Comparison of ENCODE assay signal across 8 cellular contexts in the genomic region with DNA sequence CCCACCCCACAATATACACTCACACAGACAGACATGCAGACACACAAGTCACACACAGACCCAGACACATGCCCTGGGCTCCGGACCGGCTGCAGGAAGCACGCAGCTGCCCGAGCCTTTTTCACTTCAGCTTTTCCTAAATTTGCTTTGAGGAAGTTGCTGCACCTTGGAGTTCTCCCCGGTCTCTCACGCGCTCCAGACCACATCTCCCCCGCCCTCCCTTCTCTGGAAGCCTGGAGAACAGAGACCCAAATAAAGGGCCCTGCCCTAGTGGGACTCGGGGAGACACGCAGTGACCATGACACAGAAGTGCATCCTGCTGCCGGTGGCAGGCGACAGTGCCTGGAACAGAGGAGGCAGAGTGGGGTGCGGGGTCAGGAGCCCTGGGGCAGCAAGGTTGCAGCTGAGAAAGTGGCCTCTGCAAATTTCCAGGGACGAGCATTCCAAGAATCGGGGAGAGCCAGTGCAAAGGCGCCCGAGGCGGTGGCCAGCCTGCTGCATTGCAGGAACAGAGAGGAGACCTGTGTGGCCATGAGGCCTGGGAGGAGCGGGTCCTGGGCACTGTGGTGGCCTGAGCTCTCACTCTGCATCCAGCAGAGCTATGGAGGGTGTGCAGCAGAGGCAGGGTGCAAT. TPM values are rescaled to one million over a fixed set of nuclear protein-coding genes. Genes with fewer than 3 reads are reported as not detected.
DNase-seq lines count a peak whose midpoint lies in the region; ATAC-seq and TF ChIP-seq lines count a peak whose summit lies in the region.
"Had no signal": no experiment of that assay in that cellular context is flagged by ENCODE, and none has a peak within 500 bp of the region (broad histone marks: within the 10 kb centered on the region; RNA-seq: fewer than 3 reads in every experiment).

No MANE protein-coding gene starts in this region.

- WGBS in mammary epithelial cell (ENCODE audit: low coverage, missing lambda C conversion rate) = 17% methylated on average over 16 of the region's 19 CpGs
- 27% methylated on average over 19 of the region's 19 CpGs; no CpG with 5 or more reads in 1 of the 2 donors for WGBS in transverse colon (ENCODE audit: low coverage in 1 of 2), 2 donors
- WGBS in prostate gland = 52% methylated on average over 19 of the region's 19 CpGs

- H3K4me1 ChIP-seq in mammary epithelial cell (ENCODE audit: insufficient read depth, low read length) (peaks cover 39% of the 10 kb centered on the region), transverse colon (peaks cover 6 to 27% (median 22%) of the 10 kb centered on the region in 4 donors), prostate gland (replicated peaks) (no peaks in the 10 kb centered on the region)

- H2AFZ ChIP-seq in mammary epithelial cell (ENCODE audit: low read depth, low read length) = peak overlapping the region; percentile 46

- intact Hi-C loops in mammary epithelial cell (cut with micrococcal nuclease) = loop anchor here (1.0 kb wide), 1 partner anchor 9 kb away; no protein-coding TSS in a partner anchor
- intact Hi-C loops in transverse colon (cut with DNase I; ENCODE audit: low total_unique reads) = no loop called here
- intact Hi-C loops in prostate gland (cut with DNase I) = no loop called here

- H3K4me3 ChIP-seq in mammary epithelial cell (replicated peaks in 1 of 3; ENCODE audit: insufficient read depth in 1 of 3, low read depth in 2 of 3, low read length in 3 of 3) (no peak overlapping the region), transverse colon (no peak overlapping the region), prostate gland (no peak overlapping the region)
- H3K4me3 ChIP-seq: SK-N-MC had no signal

- in situ Hi-C loops in mammary epithelial cell (cut with MboI; ENCODE audit: low sequenced_read_pairs in 2 of 2) = loop anchor here in 1 of 2 donors (25.0 kb wide), 3 partner anchors 288 to 538 kb away; partner anchors contain the start of genes APOBEC3C, APOBEC3D, CBX6 and SUN2
- in situ Hi-C loops in transverse colon (cut with MboI; ENCODE audit: low pct_ligation_motif_present in 1 of 4, low pct_unique_long_range_greater_than_20kb in 1 of 4, low sequenced_read_pairs in 3 of 4) = loop anchor here in 3 of 4 donors (10.0 to 25.0 kb wide), 2 partner anchors 126 to 288 kb away; partner anchors contain the start of genes APOBEC3C (in 2 of the 3) and APOBEC3D (in 2 of the 3)

- DNase-seq in M059J (ENCODE audit: low read depth) (peak; percentile 61), mammary epithelial cell (no peak), memory B cell (ENCODE audit: low spot score in 2 of 2) (no peak), transverse colon (peak; percentile 42), NCI-H526 treated with DMSO at 0.1 percent for 48 hours (lab: John Stamatoyannopoulos, UW) (no peak), NCI-H187 (lab: John Stamatoyannopoulos, UW) (no peak), prostate gland (ENCODE audit: low spot score) (no peak)

- peaks cover 20% of the 10 kb centered on the region for H3K4me1 Mint-ChIP-seq in memory B cell

- CTCF ChIA-PET in mammary epithelial cell (lab: Charles Lee; ENCODE audit: low non-redundant PET) = no interaction called here

- H3K27me3 ChIP-seq in mammary epithelial cell (ENCODE audit: insufficient read depth, low read length) (no peaks in the 10 kb centered on the region), transverse colon (peaks cover 5% of the 10 kb centered on the region), prostate gland (replicated peaks; ENCODE audit: insufficient read depth) (no peaks in the 10 kb centered on the region)

- no TSS peak for BruUV-seq in mammary epithelial cell (replicated peaks; lab: Mats Ljungman, UMichigan)

- H3K79me2 ChIP-seq in mammary epithelial cell (ENCODE audit: insufficient read depth, low read length) = no peaks in the 10 kb centered on the region

- no peak for TF ChIP-seq EP300 in transverse colon (IDR thresholded peaks at IDR 0.05; ENCODE audit: low read depth)

- TF ChIP-seq CTCF in mammary epithelial cell (conservative IDR thresholded peaks at IDR 0.05 in 1 of 2, IDR thresholded peaks at IDR 0.05 in 1 of 2; ENCODE audit: extremely low read depth in 1 of 2, insufficient read depth in 1 of 2, low read depth in 1 of 2, low read length in 2 of 2) (no peak), transverse colon (IDR thresholded peaks at IDR 0.05) (no peak), prostate gland (IDR thresholded peaks at IDR 0.05) (no peak)

- dilution Hi-C loops in mammary epithelial cell (cut with HindIII; ENCODE audit: low sequenced_read_pairs) = no loop called here

- H3K4me2 ChIP-seq in mammary epithelial cell (ENCODE audit: insufficient read depth, low read depth, low read length) = peak overlapping the region; percentile 23

- H4K20me1 ChIP-seq in mammary epithelial cell (ENCODE audit: insufficient read depth, low read length) = no peaks in the 10 kb centered on the region

- TF ChIP-seq POLR2A in transverse colon (IDR thresholded peaks at IDR 0.05) = no peak
- TF ChIP-seq POLR2A in prostate gland (IDR thresholded peaks at IDR 0.05) = no peak

- peak overlapping the region; percentile 0 for H3K27ac Mint-ChIP-seq in memory B cell

- H3K9me3 Mint-ChIP-seq in memory B cell = no peaks in the 10 kb centered on the region

- H3K9ac ChIP-seq in mammary epithelial cell (ENCODE audit: insufficient read depth, low read length) = no peak overlapping the region

- no peaks in the 10 kb centered on the region for H3K36me3 ChIP-seq in mammary epithelial cell (ENCODE audit: insufficient read depth, low read length)
- no peaks in the 10 kb centered on the region for H3K36me3 ChIP-seq in transverse colon
- H3K36me3 ChIP-seq in prostate gland = no peaks in the 10 kb centered on the region

- H3K27ac ChIP-seq in mammary epithelial cell (ENCODE audit: insufficient read depth, low read depth, low read length) = no peak overlapping the region
- H3K27ac ChIP-seq in transverse colon = peak overlapping the region; percentile 45 to 63 (median 46)
- H3K27ac ChIP-seq in prostate gland = no peak overlapping the region
- H3K27ac ChIP-seq: SK-N-MC had no signal

- peak overlapping the region; percentile 71 for H3K4me3 Mint-ChIP-seq in memory B cell

- no peaks in the 10 kb centered on the region for H3K27me3 Mint-ChIP-seq in memory B cell

- H3K9me3 ChIP-seq in mammary epithelial cell (replicated peaks; ENCODE audit: insufficient read depth, low read length) = no peaks in the 10 kb centered on the region
- no peaks in the 10 kb centered on the region for H3K9me3 ChIP-seq in transverse colon
- H3K9me3 ChIP-seq in prostate gland = no peaks in the 10 kb centered on the region

- H3K36me3 Mint-ChIP-seq in memory B cell = no peaks in the 10 kb centered on the region

- ATAC-seq in memory B cell (ENCODE audit: low read depth) = peak; percentile 62

RNA-seq across cellular contexts. Expression of gene RPL3, which starts 19.1 kb away (rescaled TPM):
- total RNA-seq in M059J (2014; rRNA removed; shearing (Covaris generic)) = 627 and 755 TPM in 2 replicates
- total RNA-seq in mammary epithelial cell (1,000 to 10,000 TPM; 1,970 to 2,165 TPM), transverse colon (1,000 to 10,000 TPM in 3 of 4 donors, 100 to 1,000 TPM in 1; 909 to 2,069 (median 1,420) TPM), prostate gland (1,000 to 10,000 TPM; 2,375 to 2,654 TPM)
- polyA plus RNA-seq in mammary epithelial cell = 3,548 TPM
- polyA minus RNA-seq in mammary epithelial cell = 1,634 TPM

RNA-seq across cellular contexts. Expression of gene SYNGR1, which starts 49.5 kb away (rescaled TPM):
- total RNA-seq in M059J (2014; rRNA removed; shearing (Covaris generic)) = 13.6 and 14.9 TPM in 2 replicates
- total RNA-seq in mammary epithelial cell (1 to 10 TPM in 1 of 2 donors, under 1 TPM in 1; 0.89 to 1.5 TPM), transverse colon (10 to 100 TPM in 1 of 4 donors, 1 to 10 TPM in 3; 6.7 to 10.5 (median 8.0) TPM), prostate gland (10 to 100 TPM; 38.3 to 43.8 TPM)
- polyA plus RNA-seq in mammary epithelial cell = 0.23 TPM
- polyA minus RNA-seq in mammary epithelial cell = not detected

RNA-seq across cellular contexts. Expression of gene PDGFB, which starts 55.5 kb away (rescaled TPM):
- total RNA-seq in M059J (2014; rRNA removed; shearing (Covaris generic)) = 4.5 and 7.2 TPM in 2 replicates
- 10 to 100 TPM; 11.2 to 29.2 TPM for total RNA-seq in mammary epithelial cell
- polyA plus RNA-seq in mammary epithelial cell = 9.1 TPM
- polyA minus RNA-seq in mammary epithelial cell = 32.0 TPM
- total RNA-seq in transverse colon = 1 to 10 TPM; 2.7 to 7.5 (median 4.0) TPM
- 10 to 100 TPM in 1 of 2 donors, 1 to 10 TPM in 1; 9.9 to 16.4 TPM for total RNA-seq in prostate gland

Comparison
In these comparisons a context has a peak if more than half of its experiments do, and no peak if none do; other contexts are left out.
1. DNase-seq: peak in M059J (single experiment) and transverse colon (single experiment); none in mammary epithelial cell (single experiment), memory B cell (0 of 2), NCI-H526 treated with DMSO at 0.1 percent for 48 hours (single experiment), NCI-H187 (0 of 2) and prostate gland (single experiment).
2. H3K27ac ChIP-seq: peak in transverse colon (4 of 4); none in mammary epithelial cell (single experiment) and prostate gland (0 of 2).